In the genomic region with DNA sequence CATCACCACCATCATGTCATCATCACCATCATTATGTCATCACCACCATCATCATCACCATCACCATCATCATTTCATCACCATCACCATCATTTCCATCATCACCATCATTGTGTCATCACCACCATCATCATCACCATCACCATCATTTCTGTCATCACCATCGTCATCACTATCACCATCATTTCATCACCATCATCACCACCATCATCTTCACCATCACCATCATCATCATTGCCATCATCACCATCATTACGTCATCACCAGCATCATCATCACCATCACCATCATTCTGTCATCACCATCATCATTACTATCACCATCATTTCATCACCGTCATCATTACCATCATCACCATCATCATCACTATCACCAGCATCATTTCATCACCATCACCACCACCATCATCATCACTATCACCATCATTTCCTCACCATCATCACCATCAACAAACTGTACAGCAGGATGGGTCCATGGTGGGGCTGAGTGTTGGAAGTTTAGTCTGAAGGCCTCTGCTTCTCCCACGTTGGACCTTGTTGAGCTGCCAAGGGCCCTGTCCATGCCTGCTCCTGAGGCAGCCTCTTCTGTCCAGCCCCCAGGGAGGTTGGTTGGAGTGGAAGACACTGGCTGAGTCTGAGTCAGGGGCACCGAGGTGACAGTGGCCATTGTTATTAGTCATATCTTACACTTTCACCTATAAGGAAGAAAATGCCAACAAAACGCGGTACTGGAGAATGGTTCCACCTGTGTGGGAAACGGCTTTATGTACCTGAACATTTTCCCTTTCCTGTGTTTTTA, we compare ENCODE assay signal across 1 cellular context.
TF ChIP-seq lines count a peak whose summit lies in the region.

No MANE protein-coding gene starts in this region.

TF ChIP-seq in HEK293, 187 proteins besides CTCF, POLR2A, EP300 and RAD21 (continued from another document):
- TF ChIP-seq, protein P1, sequence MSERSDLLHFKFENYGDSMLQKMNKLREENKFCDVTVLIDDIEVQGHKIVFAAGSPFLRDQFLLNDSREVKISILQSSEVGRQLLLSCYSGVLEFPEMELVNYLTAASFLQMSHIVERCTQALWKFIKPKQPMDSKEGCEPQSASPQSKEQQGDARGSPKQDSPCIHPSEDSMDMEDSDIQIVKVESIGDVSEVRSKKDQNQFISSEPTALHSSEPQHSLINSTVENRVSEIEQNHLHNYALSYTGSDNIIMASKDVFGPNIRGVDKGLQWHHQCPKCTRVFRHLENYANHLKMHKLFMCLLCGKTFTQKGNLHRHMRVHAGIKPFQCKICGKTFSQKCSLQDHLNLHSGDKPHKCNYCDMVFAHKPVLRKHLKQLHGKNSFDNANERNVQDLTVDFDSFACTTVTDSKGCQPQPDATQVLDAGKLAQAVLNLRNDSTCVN (tag by site-specific recombination; optimal IDR thresholded peaks at IDR 0.05), result no peak
- TF ChIP-seq ZNF211 (tag by site-specific recombination; IDR thresholded peaks at IDR 0.05; ENCODE audit: low read depth), result no peak
- TF ChIP-seq, protein P2, sequence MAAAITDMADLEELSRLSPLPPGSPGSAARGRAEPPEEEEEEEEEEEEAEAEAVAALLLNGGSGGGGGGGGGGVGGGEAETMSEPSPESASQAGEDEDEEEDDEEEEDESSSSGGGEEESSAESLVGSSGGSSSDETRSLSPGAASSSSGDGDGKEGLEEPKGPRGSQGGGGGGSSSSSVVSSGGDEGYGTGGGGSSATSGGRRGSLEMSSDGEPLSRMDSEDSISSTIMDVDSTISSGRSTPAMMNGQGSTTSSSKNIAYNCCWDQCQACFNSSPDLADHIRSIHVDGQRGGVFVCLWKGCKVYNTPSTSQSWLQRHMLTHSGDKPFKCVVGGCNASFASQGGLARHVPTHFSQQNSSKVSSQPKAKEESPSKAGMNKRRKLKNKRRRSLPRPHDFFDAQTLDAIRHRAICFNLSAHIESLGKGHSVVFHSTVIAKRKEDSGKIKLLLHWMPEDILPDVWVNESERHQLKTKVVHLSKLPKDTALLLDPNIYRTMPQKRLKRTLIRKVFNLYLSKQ (tag by site-specific recombination; IDR thresholded peaks at IDR 0.05; ENCODE audit: borderline replicate concordance), result 0 out of 2 replicates have a peak, but pooled peaks have one; percentile 9
- TF ChIP-seq ZNF530 (tag by site-specific recombination; IDR thresholded peaks at IDR 0.05; ENCODE audit: low read depth), result no peak
- TF ChIP-seq, protein P3, sequence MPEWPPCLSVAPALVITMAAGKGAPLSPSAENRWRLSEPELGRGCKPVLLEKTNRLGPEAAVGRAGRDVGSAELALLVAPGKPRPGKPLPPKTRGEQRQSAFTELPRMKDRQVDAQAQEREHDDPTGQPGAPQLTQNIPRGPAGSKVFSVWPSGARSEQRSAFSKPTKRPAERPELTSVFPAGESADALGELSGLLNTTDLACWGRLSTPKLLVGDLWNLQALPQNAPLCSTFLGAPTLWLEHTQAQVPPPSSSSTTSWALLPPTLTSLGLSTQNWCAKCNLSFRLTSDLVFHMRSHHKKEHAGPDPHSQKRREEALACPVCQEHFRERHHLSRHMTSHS (tag by site-specific recombination; IDR thresholded peaks at IDR 0.05), result peak; percentile 83
- TF ChIP-seq ZNF221 (tag by site-specific recombination; IDR thresholded peaks at IDR 0.05; ENCODE audit: borderline replicate concordance), result no peak
- TF ChIP-seq ZNF433 (tag by site-specific recombination; IDR thresholded peaks at IDR 0.05; ENCODE audit: low read depth), result no peak
- TF ChIP-seq ZNF777 (tag by site-specific recombination; IDR thresholded peaks at IDR 0.05; ENCODE audit: borderline replicate concordance), result peak; percentile 55; the same call in 1 of the 2 replicates
- TF ChIP-seq, protein P4, sequence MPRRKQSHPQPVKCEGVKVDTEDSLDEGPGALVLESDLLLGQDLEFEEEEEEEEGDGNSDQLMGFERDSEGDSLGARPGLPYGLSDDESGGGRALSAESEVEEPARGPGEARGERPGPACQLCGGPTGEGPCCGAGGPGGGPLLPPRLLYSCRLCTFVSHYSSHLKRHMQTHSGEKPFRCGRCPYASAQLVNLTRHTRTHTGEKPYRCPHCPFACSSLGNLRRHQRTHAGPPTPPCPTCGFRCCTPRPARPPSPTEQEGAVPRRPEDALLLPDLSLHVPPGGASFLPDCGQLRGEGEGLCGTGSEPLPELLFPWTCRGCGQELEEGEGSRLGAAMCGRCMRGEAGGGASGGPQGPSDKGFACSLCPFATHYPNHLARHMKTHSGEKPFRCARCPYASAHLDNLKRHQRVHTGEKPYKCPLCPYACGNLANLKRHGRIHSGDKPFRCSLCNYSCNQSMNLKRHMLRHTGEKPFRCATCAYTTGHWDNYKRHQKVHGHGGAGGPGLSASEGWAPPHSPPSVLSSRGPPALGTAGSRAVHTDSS (tag by site-specific recombination; IDR thresholded peaks at IDR 0.05), result peak; percentile 99
- TF ChIP-seq GFI1B (tag by site-specific recombination; IDR thresholded peaks at IDR 0.05), result no peak
- no peak for TF ChIP-seq PRDM1 (tag by site-specific recombination; IDR thresholded peaks at IDR 0.05)
- TF ChIP-seq TCF7L2 (IDR thresholded peaks at IDR 0.05; ENCODE audit: borderline replicate concordance, low read depth, low read length), result no peak
- TF ChIP-seq KLF9 (tag by site-specific recombination; IDR thresholded peaks at IDR 0.05; ENCODE audit: low read depth), result no peak
- TF ChIP-seq ZNF514 (tag by site-specific recombination; IDR thresholded peaks at IDR 0.05), result no peak
- no peak for TF ChIP-seq ZFP41 (tag by site-specific recombination; IDR thresholded peaks at IDR 0.05; ENCODE audit: borderline replicate concordance)
- TF ChIP-seq ZFHX2 (tag by site-specific recombination; conservative IDR thresholded peaks at IDR 0.05), result no peak; the same call in 1 of the 2 replicates
- no peak for TF ChIP-seq ZNF610 (tag by site-specific recombination; IDR thresholded peaks at IDR 0.05; ENCODE audit: borderline replicate concordance)
TF ChIP-seq in HEK293: peak in this region for 43.
